Comparison of ENCODE assay signal across 8 cellular contexts in the genomic region with DNA sequence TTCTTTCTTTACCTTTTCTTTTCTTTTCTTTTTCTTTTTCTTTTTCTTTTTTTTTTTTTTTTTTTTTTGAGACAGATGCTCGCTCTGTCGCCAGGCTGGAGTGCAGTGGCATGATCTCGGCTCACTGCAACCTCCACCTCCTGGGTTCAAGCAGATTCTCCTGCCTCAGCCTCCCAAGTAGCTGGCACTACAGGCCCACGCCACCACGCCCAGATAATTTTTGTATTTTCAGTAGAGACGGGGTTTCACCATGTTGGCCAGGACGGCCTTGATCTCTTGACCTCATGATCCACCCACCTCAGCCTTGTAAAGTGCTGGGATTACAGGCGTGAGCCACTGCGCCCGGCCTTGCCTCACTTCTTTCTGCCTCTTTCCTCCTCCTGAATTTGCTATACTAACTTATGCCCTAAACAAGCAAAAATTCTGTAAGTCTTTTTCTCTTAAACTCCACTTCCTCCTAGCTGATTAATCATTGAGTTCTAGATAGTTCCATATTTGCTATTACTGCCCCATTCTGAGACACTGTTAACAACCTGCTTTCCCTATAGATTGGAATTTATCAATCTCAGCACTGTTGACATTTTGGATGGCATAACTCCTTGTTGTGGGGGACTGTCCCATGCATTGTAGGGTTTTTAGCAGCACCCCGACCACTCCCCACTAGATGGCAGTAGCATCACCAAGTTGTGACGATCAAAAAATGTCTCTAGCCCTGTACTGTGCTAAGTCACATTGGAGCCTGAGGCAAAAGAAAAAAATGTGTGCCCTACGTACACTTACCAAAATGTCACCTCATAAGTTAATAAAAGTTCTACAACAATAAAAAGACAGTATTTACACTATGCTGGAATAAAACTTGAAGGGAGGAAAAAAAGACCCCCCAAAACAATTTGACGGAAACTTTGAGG. TPM values are rescaled to one million over a fixed set of nuclear protein-coding genes. Genes with fewer than 3 reads are reported as not detected.
DNase-seq lines count a peak whose midpoint lies in the region; ATAC-seq and TF ChIP-seq lines count a peak whose summit lies in the region.

No MANE protein-coding gene starts in this region.

- H3K4ac ChIP-seq in mesenchymal stem cell (ENCODE audit: low read depth in 1 of 2, low read length in 2 of 2): no peak overlapping the region

- H3K18ac ChIP-seq in mesenchymal stem cell (ENCODE audit: low read depth in 1 of 2, low read length in 2 of 2): no peak overlapping the region

- ATAC-seq in HG03095 (IDR thresholded peaks at IDR 0.05; ENCODE audit: unreplicated experiment) (peak; percentile 82), GM21717 (IDR thresholded peaks at IDR 0.05; ENCODE audit: unreplicated experiment) (no peak)

- H3K27me3 ChIP-seq in dorsolateral prefrontal cortex (no peaks in the 10 kb centered on the region), mesenchymal stem cell (ENCODE audit: control insufficient read depth in 1 of 2, insufficient read depth in 1 of 2, low read length in 2 of 2) (no peaks in the 10 kb centered on the region)

- H3K23ac ChIP-seq in mesenchymal stem cell (ENCODE audit: low read length in 2 of 2): no peak overlapping the region

- TF ChIP-seq CTCF in GM12873 (IDR thresholded peaks at IDR 0.05; ENCODE audit: insufficient read depth, low read depth, low read length, missing control alignments): peak; percentile 84
- peak; percentile 56 to 88 (median 80) for TF ChIP-seq CTCF in dorsolateral prefrontal cortex (IDR thresholded peaks at IDR 0.05 in 54 of 56, conservative IDR thresholded peaks at IDR 0.05 in 2 of 56; ENCODE audit: low read depth in 1 of 56, partially characterized antibody in 56 of 56)

- H4K91ac ChIP-seq in mesenchymal stem cell (ENCODE audit: low read length): no peak overlapping the region

- no peaks in the 10 kb centered on the region for H3K36me3 ChIP-seq in mesenchymal stem cell (ENCODE audit: control insufficient read depth in 1 of 2, insufficient read depth in 2 of 2, low read depth in 1 of 2, low read length in 2 of 2)

- no peak overlapping the region for H2AK5ac ChIP-seq in mesenchymal stem cell (ENCODE audit: low read length, severe bottlenecking)

- H3K4me2 ChIP-seq in mesenchymal stem cell (ENCODE audit: low read length, poor library complexity, severe bottlenecking): no peak overlapping the region

- H3K9ac ChIP-seq in mesenchymal stem cell (ENCODE audit: low read length): peak overlapping the region; percentile 7

- intact Hi-C loops in dorsolateral prefrontal cortex (cut with DNase I): no loop called here

- no peak overlapping the region for H2BK5ac ChIP-seq in mesenchymal stem cell (ENCODE audit: low read depth, low read length, poor library complexity, severe bottlenecking)

- H2BK12ac ChIP-seq in mesenchymal stem cell (ENCODE audit: low read length in 2 of 2): no peak overlapping the region

- no peak overlapping the region for H2AFZ ChIP-seq in mesenchymal stem cell (ENCODE audit: low read depth, low read length)

- peak overlapping the region in 1 of 59 donors; percentile 15 for H3K4me3 ChIP-seq in dorsolateral prefrontal cortex
- H3K4me3 ChIP-seq in mesenchymal stem cell (ENCODE audit: insufficient read depth in 1 of 2, low read depth in 1 of 2, low read length in 2 of 2): no peak overlapping the region

- H3K9me3 ChIP-seq in mesenchymal stem cell (ENCODE audit: control insufficient read depth, low read length): no peaks in the 10 kb centered on the region

- H4K8ac ChIP-seq in mesenchymal stem cell (ENCODE audit: low read length): no peak overlapping the region

- WGBS in mesenchymal stem cell: 64% methylated on average over 12 of the region's 14 CpGs

- H3K27ac ChIP-seq in dorsolateral prefrontal cortex: no peak overlapping the region
- H3K27ac ChIP-seq in mesenchymal stem cell (ENCODE audit: low read length, poor library complexity, severe bottlenecking): no peak overlapping the region

- no peaks in the 10 kb centered on the region for H3K4me1 ChIP-seq in mesenchymal stem cell (ENCODE audit: control insufficient read depth, insufficient read depth, low read depth, low read length)

- no peak overlapping the region for H3K14ac ChIP-seq in mesenchymal stem cell (ENCODE audit: low read length in 2 of 2)

- DNase-seq in NCI-H748 (lab: John Stamatoyannopoulos, UW; ENCODE audit: unreplicated experiment) (peak; percentile 55), dorsolateral prefrontal cortex (peak in 9 of 10 donors; percentile 18 to 82 (median 61)), mesenchymal stem cell (peak; percentile 80)
- peak; percentile 30 to 71 for DNase-seq in activated CD4-positive, alpha-beta T cell treated with anti-CD3 and anti-CD28 coated beads, Interleukin-2, amount 50 U/mL, for 24 hours (ENCODE audit: low read depth in 1 of 2, low spot score in 1 of 2)
- DNase-seq in stimulated activated CD8-positive, alpha-beta memory T cell treated with anti-CD3 and anti-CD28 coated beads, Interleukin-4, amount 100 ng/mL, for 24 hours (ENCODE audit: low read depth): peak; percentile 44

- H2BK120ac ChIP-seq in mesenchymal stem cell (ENCODE audit: low read depth, low read length): no peak overlapping the region

- no peak overlapping the region for H2BK15ac ChIP-seq in mesenchymal stem cell (ENCODE audit: low read depth, poor library complexity, severe bottlenecking)

- no peaks in the 10 kb centered on the region for H3K79me1 ChIP-seq in mesenchymal stem cell (replicated peaks; ENCODE audit: low read length, poor library complexity, severe bottlenecking)

RNA-seq across cellular contexts. Expression of a gene that starts 16.4 kb away (rescaled TPM):
- 10 to 100 TPM; 15.6 to 41.4 (median 26.0) TPM for total RNA-seq in dorsolateral prefrontal cortex
- 5.1 TPM for polyA plus RNA-seq in mesenchymal stem cell (2013, experiment 1 of 2)
- polyA plus RNA-seq in mesenchymal stem cell (2013, experiment 2 of 2): 4.3 TPM

RNA-seq across cellular contexts. Expression of a gene that starts 24.8 kb away (rescaled TPM):
- total RNA-seq in dorsolateral prefrontal cortex: 10 to 100 TPM in 86 of 120 experiments, 1 to 10 TPM in 34; 5.2 to 23.0 (median 11.4) TPM
- 6.5 TPM for polyA plus RNA-seq in mesenchymal stem cell (2013, experiment 1 of 2)
- 6.1 TPM for polyA plus RNA-seq in mesenchymal stem cell (2013, experiment 2 of 2)
